In genomic region chr1:32864375-32865019, GRCh38 we compare ENCODE assay signal across 17 cellular contexts. TPM values are rescaled to one million over a fixed set of nuclear protein-coding genes. Genes with fewer than 3 reads are reported as not detected.
"Had no signal": no experiment of that assay in that cellular context is flagged by ENCODE, and none has a peak within 500 bp of the region (broad histone marks: within the 10 kb centered on the region; RNA-seq: fewer than 3 reads in every experiment).

No MANE protein-coding gene starts in this region.

- H3K9me3 ChIP-seq: colonic mucosa, pancreas, thyroid gland, vagina had no signal

- H3K36me3 Mint-ChIP-seq: activated naive CD8-positive, alpha-beta T cell treated with anti-CD3 and anti-CD28 coated beads for 36 hours had no signal

- ATAC-seq: activated CD8-positive, alpha-beta memory T cell treated with anti-CD3 and anti-CD28 coated beads, Interleukin-2, amount 10 ng/mL, durations not matched to agents 7 days and 5 days; effector memory CD8-positive, alpha-beta T cell; pancreas had no signal

- H3K4me3 Mint-ChIP-seq: activated CD8-positive, alpha-beta memory T cell treated with anti-CD3 and anti-CD28 coated beads, Interleukin-2, amount 10 ng/mL, durations not matched to agents 7 days and 5 days; activated naive CD8-positive, alpha-beta T cell treated with anti-CD3 and anti-CD28 coated beads for 36 hours; activated T-cell treated with anti-CD3 and anti-CD28 coated beads, Interleukin-2, amount 50 U/mL, for 24 hours; effector memory CD8-positive, alpha-beta T cell; neural crest cell had no signal

- H3K9me3 Mint-ChIP-seq: activated naive CD8-positive, alpha-beta T cell treated with anti-CD3 and anti-CD28 coated beads for 36 hours; activated T-cell treated with anti-CD3 and anti-CD28 coated beads, Interleukin-2, amount 50 U/mL, for 24 hours; effector memory CD8-positive, alpha-beta T cell; neural crest cell had no signal

- H3K4me1 Mint-ChIP-seq: activated CD8-positive, alpha-beta memory T cell treated with anti-CD3 and anti-CD28 coated beads, Interleukin-2, amount 10 ng/mL, durations not matched to agents 7 days and 5 days; activated naive CD8-positive, alpha-beta T cell treated with anti-CD3 and anti-CD28 coated beads for 36 hours had no signal

- H3K27ac ChIP-seq: cardiac muscle cell, colonic mucosa, pancreas, vagina had no signal

- H3K27me3 ChIP-seq: colonic mucosa, pancreas, thyroid gland, vagina had no signal

- H3K4me3 ChIP-seq: cardiac muscle cell, colonic mucosa, pancreas, thyroid gland, vagina had no signal

- H3K4me1 ChIP-seq: colonic mucosa, pancreas, vagina had no signal

- FAIRE-seq: astrocyte, pancreas, small intestine had no signal

- DNase-seq: activated CD8-positive, alpha-beta memory T cell treated with anti-CD3 and anti-CD28 coated beads, Interleukin-2, amount 10 ng/mL, durations not matched to agents 7 days and 5 days; activated gamma-delta T cell treated with Interleukin-2 at 50 U/mL for 16 hours; activated naive CD8-positive, alpha-beta T cell treated with anti-CD3 and anti-CD28 coated beads for 36 hours; activated T-cell treated with anti-CD3 and anti-CD28 coated beads, Interleukin-2, amount 50 U/mL, for 24 hours; colonic mucosa; effector memory CD8-positive, alpha-beta T cell; pancreas; retina; small intestine; T-helper 2 cell; thyroid gland had no signal

- H3K36me3 ChIP-seq: colonic mucosa, pancreas, thyroid gland had no signal

- H3K27ac Mint-ChIP-seq: activated CD8-positive, alpha-beta memory T cell treated with anti-CD3 and anti-CD28 coated beads, Interleukin-2, amount 10 ng/mL, durations not matched to agents 7 days and 5 days; activated naive CD8-positive, alpha-beta T cell treated with anti-CD3 and anti-CD28 coated beads for 36 hours; activated T-cell treated with anti-CD3 and anti-CD28 coated beads, Interleukin-2, amount 50 U/mL, for 24 hours had no signal

RNA-seq across cellular contexts. Expression of gene FNDC5, which starts 6.2 kb away (rescaled TPM):
- total RNA-seq: activated CD8-positive, alpha-beta memory T cell treated with anti-CD3 and anti-CD28 coated beads, Interleukin-2, amount 10 ng/mL, durations not matched to agents 7 days and 5 days; activated naive CD8-positive, alpha-beta T cell treated with anti-CD3 and anti-CD28 coated beads for 36 hours; epithelial cell of proximal tubule had no signal

RNA-seq across cellular contexts. Expression of gene HPCA, which starts 21.8 kb away (rescaled TPM):
- total RNA-seq: astrocyte, cardiac muscle cell, epithelial cell of proximal tubule, glomerular endothelial cell, thyroid gland, vagina had no signal
- polyA plus RNA-seq: cardiac muscle cell had no signal

RNA-seq across cellular contexts. Expression of gene TMEM54, which starts 36.7 kb away (rescaled TPM):
- total RNA-seq: activated CD8-positive, alpha-beta memory T cell treated with anti-CD3 and anti-CD28 coated beads, Interleukin-2, amount 10 ng/mL, durations not matched to agents 7 days and 5 days had no signal
